28 cellular contexts compared by ENCODE assay signal in the genomic region with DNA sequence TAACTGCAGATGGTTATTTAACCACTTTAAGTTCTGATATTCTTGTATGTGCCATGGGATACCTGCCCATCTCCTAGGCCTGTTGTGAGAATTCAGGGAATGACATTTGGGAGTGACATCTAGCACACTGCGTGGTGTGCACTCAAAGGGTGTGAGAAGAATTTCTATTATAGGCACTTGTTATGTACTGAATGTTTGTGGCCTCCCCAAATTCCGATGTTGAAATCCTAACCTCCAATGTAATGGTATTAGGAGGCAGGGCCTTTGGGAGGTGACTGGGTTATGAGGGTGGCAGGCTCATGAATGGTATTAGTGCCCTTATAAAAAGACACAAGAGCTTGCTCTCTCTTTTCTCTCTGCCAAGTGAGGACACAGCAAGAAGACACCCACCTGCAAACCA. TPM values are rescaled to one million over a fixed set of nuclear protein-coding genes. Genes with fewer than 3 reads are reported as not detected.
A peak's percentile ranks its signal among the peaks of the same experiment; 100 is the strongest.
DNase-seq lines count a peak whose midpoint lies in the region; ATAC-seq and TF ChIP-seq lines count a peak whose summit lies in the region.
"Had no signal": no experiment of that assay in that cellular context is flagged by ENCODE, and none has a peak within 500 bp of the region (broad histone marks: within the 10 kb centered on the region; RNA-seq: fewer than 3 reads in every experiment).

No MANE protein-coding gene starts in this region.

- no peaks in the 10 kb centered on the region for H3K9me3 ChIP-seq in naive thymus-derived CD4-positive, alpha-beta T cell (ENCODE audit: control insufficient read depth in 2 of 3, low read length in 3 of 3)
- H3K9me3 ChIP-seq: A549, esophagus muscularis mucosa, left ventricle myocardium inferior, neutrophil, thyroid gland, vagina had no signal

- H3K27ac ChIP-seq in naive thymus-derived CD4-positive, alpha-beta T cell (ENCODE audit: low read depth, low read length): peak overlapping the region; percentile 36
- H3K27ac ChIP-seq: A549, esophagus muscularis mucosa, left ventricle myocardium inferior, neutrophil, SK-N-MC, thyroid gland, vagina, WERI-Rb-1 had no signal

- peaks cover 92% of the 10 kb centered on the region for H3K4me1 Mint-ChIP-seq in activated T-cell treated with anti-CD3 and anti-CD28 coated beads, Interleukin-2, amount 50 U/mL, for 24 hours (ENCODE audit: low read depth)
- peaks cover 92% of the 10 kb centered on the region for H3K4me1 Mint-ChIP-seq in activated naive CD8-positive, alpha-beta T cell (ENCODE audit: low read depth)
- H3K4me1 Mint-ChIP-seq in naive thymus-derived CD4-positive, alpha-beta T cell: peaks cover 60 to 95% (median 90%) of the 10 kb centered on the region in 7 donors

- H3K36me3 Mint-ChIP-seq in activated T-cell treated with anti-CD3 and anti-CD28 coated beads, Interleukin-2, amount 50 U/mL, for 24 hours (ENCODE audit: low read depth): peaks cover 13% of the 10 kb centered on the region
- peaks cover 7% of the 10 kb centered on the region for H3K36me3 Mint-ChIP-seq in activated naive CD8-positive, alpha-beta T cell
- peaks cover 0 to 33% (median 4%) of the 10 kb centered on the region in 5 donors for H3K36me3 Mint-ChIP-seq in naive thymus-derived CD4-positive, alpha-beta T cell

- no peak overlapping the region for H3K4me3 Mint-ChIP-seq in activated T-cell treated with anti-CD3 and anti-CD28 coated beads, Interleukin-2, amount 50 U/mL, for 24 hours
- peak overlapping the region; percentile 74 for H3K4me3 Mint-ChIP-seq in activated naive CD8-positive, alpha-beta T cell
- H3K4me3 Mint-ChIP-seq in naive thymus-derived CD4-positive, alpha-beta T cell: peak overlapping the region in 9 of 10 donors; percentile 4 to 81 (median 61)

- no peak for ATAC-seq in naive thymus-derived CD4-positive, alpha-beta T cell
- ATAC-seq in SK-N-SH treated with all-trans-retinoic acid at 6 μM for 48 hours (no peak), GM18505 (IDR thresholded peaks at IDR 0.05; ENCODE audit: unreplicated experiment) (no peak)
- ATAC-seq: A549, PC-3, right cardiac atrium had no signal

- POLR2A ChIA-PET in naive thymus-derived CD4-positive, alpha-beta T cell (lab: Charles Lee): interaction anchor here (0.6 to 22.1 kb wide), 13 partner anchors 11 to 236 kb away, joined by 3 to 328 read pairs (median 7); a partner anchor contains a TSS

- no peaks in the 10 kb centered on the region for H3K27me3 ChIP-seq in naive thymus-derived CD4-positive, alpha-beta T cell (ENCODE audit: control insufficient read depth in 2 of 2, insufficient read depth in 2 of 2, low read length in 2 of 2)
- H3K27me3 ChIP-seq: esophagus muscularis mucosa, neutrophil, thyroid gland, vagina had no signal

- no peaks in the 10 kb centered on the region for H3K27me3 Mint-ChIP-seq in activated T-cell treated with anti-CD3 and anti-CD28 coated beads, Interleukin-2, amount 50 U/mL, for 24 hours
- no peaks in the 10 kb centered on the region for H3K27me3 Mint-ChIP-seq in activated naive CD8-positive, alpha-beta T cell
- H3K27me3 Mint-ChIP-seq in naive thymus-derived CD4-positive, alpha-beta T cell: no peaks in the 10 kb centered on the region

- DNase-seq in activated T-cell treated with anti-CD3 and anti-CD28 coated beads, Interleukin-2, amount 50 U/mL, for 24 hours: no peak
- DNase-seq in activated T-cell treated with anti-CD3 and anti-CD28 coated beads for 4 hours (no peak), EH (ENCODE audit: low read depth) (peak; percentile 15), HuH-7.5 (ENCODE audit: low spot score) (no peak)
- DNase-seq in naive thymus-derived CD4-positive, alpha-beta T cell: no peak
- DNase-seq: activated effector memory CD4-positive, alpha-beta T cell treated with Interleukin-2 at 50 U/mL for 16 hours; dermis blood vessel endothelial cell; foreskin fibroblast; GDM1; islet precursor cell; left ventricle myocardium inferior; mesendoderm; NCI-H1048; NCI-H2107; NCI-H345; NCI-H69; PC-3; right cardiac atrium; thyroid gland; WERI-Rb-1 had no signal

- intact Hi-C loops in naive thymus-derived CD4-positive, alpha-beta T cell (cut with micrococcal nuclease): no loop called here

- H3K4me3 ChIP-seq in naive thymus-derived CD4-positive, alpha-beta T cell (ENCODE audit: low read length): no peak overlapping the region
- H3K4me3 ChIP-seq: A549, esophagus muscularis mucosa, left ventricle myocardium inferior, SK-N-MC, thyroid gland, vagina had no signal

- CTCF ChIA-PET in naive thymus-derived CD4-positive, alpha-beta T cell (lab: Charles Lee): interaction anchor here (1.0 to 3.7 kb wide), 6 partner anchors 13 to 236 kb away, joined by 3 to 18 read pairs (median 10); a partner anchor contains a TSS

- peaks cover 57 to 84% of the 10 kb centered on the region in 2 donors for H3K4me1 ChIP-seq in naive thymus-derived CD4-positive, alpha-beta T cell (ENCODE audit: control insufficient read depth in 2 of 2, insufficient read depth in 2 of 2, low read length in 2 of 2)
- H3K4me1 ChIP-seq: left ventricle myocardium inferior, thyroid gland, vagina had no signal

- peak overlapping the region; percentile 77 for H3K27ac Mint-ChIP-seq in activated T-cell treated with anti-CD3 and anti-CD28 coated beads, Interleukin-2, amount 50 U/mL, for 24 hours
- peak overlapping the region; percentile 87 for H3K27ac Mint-ChIP-seq in activated naive CD8-positive, alpha-beta T cell
- peak overlapping the region; percentile 30 to 92 (median 87) for H3K27ac Mint-ChIP-seq in naive thymus-derived CD4-positive, alpha-beta T cell

- no peaks in the 10 kb centered on the region for H3K9me3 Mint-ChIP-seq in activated T-cell treated with anti-CD3 and anti-CD28 coated beads, Interleukin-2, amount 50 U/mL, for 24 hours
- H3K9me3 Mint-ChIP-seq in activated naive CD8-positive, alpha-beta T cell (ENCODE audit: low read depth): no peaks in the 10 kb centered on the region
- peaks cover 0 to 2% (median 0%) of the 10 kb centered on the region in 11 donors for H3K9me3 Mint-ChIP-seq in naive thymus-derived CD4-positive, alpha-beta T cell

- TF ChIP-seq POLR2A in GM18505 (IDR thresholded peaks at IDR 0.05; ENCODE audit: borderline replicate concordance, extremely low read depth, insufficient read depth, insufficient read length): no peak

- H3K36me3 ChIP-seq in naive thymus-derived CD4-positive, alpha-beta T cell (ENCODE audit: control insufficient read depth in 2 of 3, insufficient read depth in 3 of 3, low read length in 3 of 3): no peaks in the 10 kb centered on the region
- H3K36me3 ChIP-seq: left ventricle myocardium inferior, thyroid gland, vagina, WERI-Rb-1 had no signal

TF ChIP-seq in SK-N-SH treated with all-trans-retinoic acid at 6 μM for 48 hours, 23 proteins besides CTCF, POLR2A, EP300 and RAD21 (continues in another document):
- no peak for TF ChIP-seq TCF4 (CRISPR knock-in tag; IDR thresholded peaks at IDR 0.05; ENCODE audit: borderline replicate concordance)
- TF ChIP-seq ESRRG (CRISPR knock-in tag; IDR thresholded peaks at IDR 0.05): no peak
- TF ChIP-seq TOX (CRISPR knock-in tag; IDR thresholded peaks at IDR 0.05; ENCODE audit: borderline replicate concordance): no peak
- TF ChIP-seq ZNF8 (CRISPR knock-in tag; IDR thresholded peaks at IDR 0.05): no peak
- TF ChIP-seq ZFP3 (CRISPR knock-in tag; IDR thresholded peaks at IDR 0.05): no peak
- TF ChIP-seq ZC3H10 (CRISPR knock-in tag; IDR thresholded peaks at IDR 0.05): no peak
- TF ChIP-seq, protein P1, sequence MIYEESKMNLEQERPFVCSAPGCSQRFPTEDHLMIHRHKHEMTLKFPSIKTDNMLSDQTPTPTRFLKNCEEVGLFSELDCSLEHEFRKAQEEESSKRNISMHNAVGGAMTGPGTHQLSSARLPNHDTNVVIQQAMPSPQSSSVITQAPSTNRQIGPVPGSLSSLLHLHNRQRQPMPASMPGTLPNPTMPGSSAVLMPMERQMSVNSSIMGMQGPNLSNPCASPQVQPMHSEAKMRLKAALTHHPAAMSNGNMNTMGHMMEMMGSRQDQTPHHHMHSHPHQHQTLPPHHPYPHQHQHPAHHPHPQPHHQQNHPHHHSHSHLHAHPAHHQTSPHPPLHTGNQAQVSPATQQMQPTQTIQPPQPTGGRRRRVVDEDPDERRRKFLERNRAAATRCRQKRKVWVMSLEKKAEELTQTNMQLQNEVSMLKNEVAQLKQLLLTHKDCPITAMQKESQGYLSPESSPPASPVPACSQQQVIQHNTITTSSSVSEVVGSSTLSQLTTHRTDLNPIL (CRISPR knock-in tag; IDR thresholded peaks at IDR 0.05; ENCODE audit: low read depth): no peak
- TF ChIP-seq PPARA (CRISPR knock-in tag; IDR thresholded peaks at IDR 0.05; ENCODE audit: borderline replicate concordance): no peak
- TF ChIP-seq ZFP30 (CRISPR knock-in tag; IDR thresholded peaks at IDR 0.05): no peak
- TF ChIP-seq, protein P2, sequence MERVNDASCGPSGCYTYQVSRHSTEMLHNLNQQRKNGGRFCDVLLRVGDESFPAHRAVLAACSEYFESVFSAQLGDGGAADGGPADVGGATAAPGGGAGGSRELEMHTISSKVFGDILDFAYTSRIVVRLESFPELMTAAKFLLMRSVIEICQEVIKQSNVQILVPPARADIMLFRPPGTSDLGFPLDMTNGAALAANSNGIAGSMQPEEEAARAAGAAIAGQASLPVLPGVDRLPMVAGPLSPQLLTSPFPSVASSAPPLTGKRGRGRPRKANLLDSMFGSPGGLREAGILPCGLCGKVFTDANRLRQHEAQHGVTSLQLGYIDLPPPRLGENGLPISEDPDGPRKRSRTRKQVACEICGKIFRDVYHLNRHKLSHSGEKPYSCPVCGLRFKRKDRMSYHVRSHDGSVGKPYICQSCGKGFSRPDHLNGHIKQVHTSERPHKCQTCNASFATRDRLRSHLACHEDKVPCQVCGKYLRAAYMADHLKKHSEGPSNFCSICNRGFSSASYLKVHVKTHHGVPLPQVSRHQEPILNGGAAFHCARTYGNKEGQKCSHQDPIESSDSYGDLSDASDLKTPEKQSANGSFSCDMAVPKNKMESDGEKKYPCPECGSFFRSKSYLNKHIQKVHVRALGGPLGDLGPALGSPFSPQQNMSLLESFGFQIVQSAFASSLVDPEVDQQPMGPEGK (CRISPR knock-in tag; IDR thresholded peaks at IDR 0.05; ENCODE audit: borderline replicate concordance): no peak
- no peak for TF ChIP-seq BACH2 (CRISPR knock-in tag; IDR thresholded peaks at IDR 0.05; ENCODE audit: borderline replicate concordance)
- TF ChIP-seq ARNTL (CRISPR knock-in tag; IDR thresholded peaks at IDR 0.05; ENCODE audit: borderline replicate concordance, low read depth): no peak
- TF ChIP-seq ZNF565 (CRISPR knock-in tag; conservative IDR thresholded peaks at IDR 0.05; ENCODE audit: low read depth): no peak
- TF ChIP-seq SNAI2 (CRISPR knock-in tag; IDR thresholded peaks at IDR 0.05): no peak

RNA-seq across cellular contexts. Expression of a gene that starts 27.6 kb away (rescaled TPM):
- 10 to 100 TPM; 10.3 to 25.9 (median 17.4) TPM for total RNA-seq in naive thymus-derived CD4-positive, alpha-beta T cell
- 10 to 100 TPM in 1 of 2 donors, 1 to 10 TPM in 1; 7.5 to 13.4 TPM for polyA plus RNA-seq in naive thymus-derived CD4-positive, alpha-beta T cell
